Comparison of ENCODE assay signal across 1 cellular context in genomic region chr20:50146214-50146613, GRCh38.
TF ChIP-seq lines count a peak whose summit lies in the region.

No MANE protein-coding gene starts in this region.

TF ChIP-seq in IMR-90, 13 proteins besides CTCF, POLR2A, EP300 and RAD21 (continued from another document):
- TF ChIP-seq NFE2L2 (IDR thresholded peaks at IDR 0.05; ENCODE audit: low read depth, low read length) (no peak), MXI1 (IDR thresholded peaks at IDR 0.05; ENCODE audit: borderline replicate concordance, low read depth, low read length) (no peak)
